ENCODE assay signal across 19 cellular contexts in genomic region chr3:136931587-136931986, GRCh38. TPM values are rescaled to one million over a fixed set of nuclear protein-coding genes. Genes with fewer than 3 reads are reported as not detected.
A peak's percentile ranks its signal among the peaks of the same experiment; 100 is the strongest.
DNase-seq lines count a peak whose midpoint lies in the region; ATAC-seq, FAIRE-seq and TF ChIP-seq lines count a peak whose summit lies in the region.
"Had no signal": no experiment of that assay in that cellular context is flagged by ENCODE, and none has a peak within 500 bp of the region (broad histone marks: within the 10 kb centered on the region; RNA-seq: fewer than 3 reads in every experiment).

No MANE protein-coding gene starts in this region.

- WGBS in GM12878 (ENCODE audit: insufficient coverage, insufficient replicate concordance, low lambda C conversion rate, missing lambda C conversion rate) = 95% methylated on average over 3 of the region's 3 CpGs
- WGBS in thyroid gland, 2 donors = 86 to 88% methylated on average over 3 of the region's 3 CpGs
- 98% methylated on average over 3 of the region's 3 CpGs for WGBS in HepG2 (ENCODE audit: low lambda C conversion rate)

- no peaks in the 10 kb centered on the region for H3K27me3 Mint-ChIP-seq in activated T-cell treated with anti-CD3 and anti-CD28 coated beads, Interleukin-2, amount 50 U/mL, for 72 hours (ENCODE audit: low read depth)

- H3K4me2 ChIP-seq in GM12878 (ENCODE audit: control insufficient read depth, insufficient read depth) (no peak overlapping the region), HepG2 (ENCODE audit: low read depth, low read length) (no peak overlapping the region)

- TF ChIP-seq CTCF in GM12878 (IDR thresholded peaks at IDR 0.05 in 2 of 3, conservative IDR thresholded peaks at IDR 0.05 in 1 of 3; ENCODE audit: control insufficient read depth in 2 of 3, extremely low read depth in 1 of 3, insufficient read depth in 1 of 3, low read depth in 3 of 3, low read length in 3 of 3) = no peak
- no peak for TF ChIP-seq CTCF in thyroid gland (IDR thresholded peaks at IDR 0.05)
- TF ChIP-seq CTCF in HepG2 (CRISPR knock-in tag; IDR thresholded peaks at IDR 0.05) = no peak

- peaks cover 55% of the 10 kb centered on the region for H3K4me1 Mint-ChIP-seq in activated T-cell treated with anti-CD3 and anti-CD28 coated beads, Interleukin-2, amount 50 U/mL, for 72 hours (ENCODE audit: low read depth)

- peak overlapping the region; percentile 52 for H3K27ac Mint-ChIP-seq in activated T-cell treated with anti-CD3 and anti-CD28 coated beads, Interleukin-2, amount 50 U/mL, for 72 hours

- in situ Hi-C loops in GM12878 (cut with MboI) (no loop called here), HepG2 (cut with HindIII; ENCODE audit: extremely low pct_ligation_motif_present, low pct_unique_long_range_greater_than_20kb) (no loop called here)

- H3K79me2 ChIP-seq in GM12878 (ENCODE audit: control insufficient read depth, insufficient read depth, low read length) (peaks cover 14% of the 10 kb centered on the region), HepG2 (ENCODE audit: insufficient read depth, low read length) (peaks cover 6% of the 10 kb centered on the region)

- TF ChIP-seq RAD21 in GM12878 (IDR thresholded peaks at IDR 0.05; ENCODE audit: insufficient read depth, low read depth, low read length) (no peak), HepG2 (CRISPR knock-in tag; IDR thresholded peaks at IDR 0.05) (no peak)

- RAD21 ChIA-PET in GM12878 (lab: Charles Lee; ENCODE audit: unreplicated experiment) = interaction anchor here (1.2 to 1.4 kb wide), 2 partner anchors 21 to 179 kb away, joined by 3 to 5 read pairs; partner anchors contain the start of gene STAG1

- SMC1A ChIA-PET in GM12878 (lab: Charles Lee; ENCODE audit: uncharacterized antibody, unreplicated experiment) = interaction anchor here (0.6 to 1.5 kb wide), 4 partner anchors 17 to 825 kb away, joined by 3 to 5 read pairs (median 3); no protein-coding TSS in a partner anchor

- peaks cover 5% of the 10 kb centered on the region; the same call in 2 of the 3 replicates for H3K9me3 ChIP-seq in GM12878 (replicated peaks; ENCODE audit: control insufficient read depth, insufficient read depth, low read length)
- no peaks in the 10 kb centered on the region for H3K9me3 ChIP-seq in thyroid gland
- H3K9me3 ChIP-seq in HepG2 (ENCODE audit: low read length) = 0 out of 2 replicates have a peak, but pooled peaks cover 1% of the 10 kb centered on the region
- H3K9me3 ChIP-seq: Peyer's patch had no signal

- TF ChIP-seq EP300 in GM12878 (IDR thresholded peaks at IDR 0.05; ENCODE audit: borderline replicate concordance in 1 of 2, control insufficient read depth in 1 of 2, low read depth in 2 of 2, low read length in 2 of 2) (no peak), HepG2 (IDR thresholded peaks at IDR 0.05; ENCODE audit: low read depth in 2 of 2, low read length in 2 of 2) (no peak), HepG2 (CRISPR knock-in tag; IDR thresholded peaks at IDR 0.05; ENCODE audit: borderline replicate concordance) (no peak)

- H3K9ac ChIP-seq in GM12878 (ENCODE audit: control insufficient read depth, insufficient read depth, low read length) (no peak overlapping the region), HepG2 (ENCODE audit: insufficient read depth, low read depth, low read length) (no peak overlapping the region)

- TF ChIP-seq POLR2A in GM12878 (IDR thresholded peaks at IDR 0.05; ENCODE audit: low read depth, low read length) (no peak), thyroid gland (IDR thresholded peaks at IDR 0.05) (no peak), HepG2 (IDR thresholded peaks at IDR 0.05; ENCODE audit: insufficient read depth in 1 of 2, low read depth in 2 of 2, low read length in 2 of 2) (no peak)

- no peaks in the 10 kb centered on the region for H3K27me3 ChIP-seq in GM12878 (replicated peaks in 1 of 2; ENCODE audit: control insufficient read depth in 2 of 2, insufficient read depth in 2 of 2, low read length in 1 of 2)
- no peaks in the 10 kb centered on the region for H3K27me3 ChIP-seq in thyroid gland
- H3K27me3 ChIP-seq in HepG2 (ENCODE audit: control insufficient read depth in 1 of 2, insufficient read depth in 2 of 2, low read length in 2 of 2) = no peaks in the 10 kb centered on the region
- H3K27me3 ChIP-seq: Peyer's patch had no signal

- FAIRE-seq in GM12878 (lab: Jason Lieb, UNC) = no peak
- no peak for FAIRE-seq in HepG2 (lab: Jason Lieb, UNC)
- FAIRE-seq: D721Med, H1 had no signal

- H3K4me3 Mint-ChIP-seq in activated T-cell treated with anti-CD3 and anti-CD28 coated beads, Interleukin-2, amount 50 U/mL, for 72 hours = peak overlapping the region in 1 of 2 donors; percentile 49

- CTCF ChIA-PET in GM12878 (lab: Yijun Ruan, JAX) = no interaction called here
- CTCF ChIA-PET in HepG2 (lab: Yijun Ruan, JAX; ENCODE audit: low intra/inter-chr PET ratio, low total read pairs) = no interaction called here

- H3K36me3 Mint-ChIP-seq in activated T-cell treated with anti-CD3 and anti-CD28 coated beads, Interleukin-2, amount 50 U/mL, for 72 hours (ENCODE audit: insufficient read depth in 2 of 2) = peaks cover 8 to 29% of the 10 kb centered on the region in 2 donors

- BruUV-seq in GM12878 (replicated peaks; lab: Mats Ljungman, UMichigan) (no TSS peak), HepG2 (replicated peaks; lab: Mats Ljungman, UMichigan) (no TSS peak)

- H3K4me3 ChIP-seq in GM12878 = no peak overlapping the region
- H3K4me3 ChIP-seq in thyroid gland (replicated peaks in 1 of 3) = no peak overlapping the region
- no peak overlapping the region for H3K4me3 ChIP-seq in HepG2 (replicated peaks in 1 of 3; ENCODE audit: insufficient read depth in 1 of 3, low read depth in 2 of 3, low read length in 3 of 3)

- H3K9me3 Mint-ChIP-seq in activated T-cell treated with anti-CD3 and anti-CD28 coated beads, Interleukin-2, amount 50 U/mL, for 72 hours = peaks cover 0 to 1% of the 10 kb centered on the region in 2 donors

- H3K4me1 ChIP-seq in GM12878 (ENCODE audit: control insufficient read depth, insufficient read depth, low read length) (peaks cover 9% of the 10 kb centered on the region; the same call in 1 of the 2 replicates), thyroid gland (peaks cover 17 to 20% of the 10 kb centered on the region in 2 donors), HepG2 (ENCODE audit: insufficient read depth, low read length) (no peaks in the 10 kb centered on the region)

- POLR2A ChIA-PET in GM12878 (lab: Charles Lee) = interaction anchor here (0.7 kb wide), 2 partner anchors 241 to 1694 kb away, joined by 3 to 8 read pairs; no protein-coding TSS in a partner anchor
- POLR2A ChIA-PET in HepG2 (lab: Yijun Ruan, JAX) = no interaction called here

- peaks cover 0 to 10% of the 10 kb centered on the region in 2 experiments; a peak in 1 of 4 replicates for H3K36me3 ChIP-seq in GM12878 (ENCODE audit: control insufficient read depth in 2 of 2, insufficient read depth in 2 of 2, low read length in 1 of 2)
- no peaks in the 10 kb centered on the region for H3K36me3 ChIP-seq in thyroid gland
- peaks cover 4 to 7% of the 10 kb centered on the region in 2 experiments; a peak in 3 of 5 replicates for H3K36me3 ChIP-seq in HepG2 (replicated peaks in 1 of 2; ENCODE audit: control insufficient read depth in 1 of 2, insufficient read depth in 2 of 2, low read length in 2 of 2)

- H2AFZ ChIP-seq in GM12878 (ENCODE audit: control insufficient read depth, low read depth, low read length) (no peak overlapping the region), HepG2 (ENCODE audit: low read length) (no peak overlapping the region)

- peak overlapping the region; percentile 59; the same call in 1 of the 2 replicates for H3K27ac ChIP-seq in GM12878 (ENCODE audit: control insufficient read depth, insufficient read depth)
- H3K27ac ChIP-seq in thyroid gland = peak overlapping the region in 2 of 3 donors; percentile 7 to 33
- no peak overlapping the region for H3K27ac ChIP-seq in HepG2 (ENCODE audit: extremely low read length, insufficient read depth, low read length)
- H3K27ac ChIP-seq: Peyer's patch had no signal

- no peak for DNase-seq in activated T-cell treated with anti-CD3 and anti-CD28 coated beads, Interleukin-2, amount 50 U/mL, for 72 hours
- no peak for DNase-seq in activated T-cell treated with anti-CD3 and anti-CD28 coated beads, Interleukin-2, amount 50 U/mL, for 1 hour
- DNase-seq in GM12878 (ENCODE audit: low read depth, low spot score) = no peak
- DNase-seq in left colon = peak in 1 of 2 donors; percentile 26
- no peak for DNase-seq in thyroid gland
- DNase-seq in HepG2 (ENCODE audit: low spot score) = no peak
- DNase-seq in NCI-H345 (lab: John Stamatoyannopoulos, UW) = no peak
- DNase-seq: ACHN; islet precursor cell; Karpas-422; NCI-H1694; NCI-H524 treated with DMSO at 0.1 percent for 48 hours; Peyer's patch; retina; stimulated activated CD4-positive, alpha-beta T cell treated with anti-CD3 and anti-CD28 coated beads, Interleukin-4, amount 100 ng/mL, for 24 hours; stimulated activated naive CD4-positive, alpha-beta T cell had no signal

- intact Hi-C loops in GM12878 (cut with micrococcal nuclease; ENCODE audit: unreplicated experiment) (no loop called here), left colon (cut with DNase I, micrococcal nuclease) (no loop called here), thyroid gland (cut with DNase I) (no loop called here), HepG2 (cut with micrococcal nuclease; ENCODE audit: unreplicated experiment) (no loop called here)

- peak in 1 of 2 donors; percentile 24 for ATAC-seq in activated T-cell treated with anti-CD3 and anti-CD28 coated beads, Interleukin-2, amount 50 U/mL, for 72 hours (replicated peaks in 1 of 2)
- ATAC-seq in GM12878 (no peak; the same call in 1 of the 3 replicates), left colon (peak; percentile 36), HepG2 (no peak), GM18519 (IDR thresholded peaks at IDR 0.05; ENCODE audit: low FRiP score, unreplicated experiment) (no peak)

- H4K20me1 ChIP-seq in GM12878 (ENCODE audit: control insufficient read depth, insufficient read depth) (no peaks in the 10 kb centered on the region), HepG2 (ENCODE audit: insufficient read depth, low read length) (no peaks in the 10 kb centered on the region)

RNA-seq across cellular contexts. Expression of gene IL20RB, which starts 26.2 kb away (rescaled TPM):
- 1 to 10 TPM; 1.7 to 2.0 TPM for total RNA-seq in activated T-cell treated with anti-CD3 and anti-CD28 coated beads, Interleukin-2, amount 50 U/mL, for 72 hours
- 1.5 and 2.0 TPM in 2 replicates for total RNA-seq in GM12878 (2013; cell fraction: nucleolus; rRNA removed)
- total RNA-seq in GM12878 (2014; rRNA removed) (1.1 and 1.3 TPM in 2 replicates), GM12878 (2014; rRNA removed; fragmentation: Illumina TruSeq; extraction: Trizol) (0.60 and 0.94 TPM in 2 replicates), GM12878 (2021) (0.58 and 0.97 TPM in 2 replicates), left colon (1 to 10 TPM in 1 of 2 donors, under 1 TPM in 1; 0.89 to 1.3 TPM), thyroid gland (1 to 10 TPM in 2 of 4 donors, under 1 TPM in 1, not detected in 1; 0.33 to 1.6 (median 1.6) TPM), HepG2 (2016; rRNA removed; fragmentation: Illumina TruSeq; extraction: Trizol) (0.22 and 0.34 TPM in 2 replicates)
- 0.17 TPM for polyA plus RNA-seq in GM12878 (2011; ENCODE audit: low read depth)
- polyA plus RNA-seq in GM12878 (2011; rRNA removed) (0.45 and 0.52 TPM in 2 replicates), GM12878 (2014; fragmentation: Illumina TruSeq; extraction: Trizol) (0.46 and 0.79 TPM in 2 replicates), GM12878 (2014; fragmentation: Nextera tagmentation; extraction: Ambion mirVana) (under 1 TPM; 0.39 to 0.57 TPM), GM12878 (2014; rRNA removed) (0.52 and 0.96 TPM in 2 replicates), GM12878 (2016; fragmentation: Nextera tagmentation; extraction: Ambion mirVana) (under 1 TPM; 0.21 to 0.31 TPM), HepG2 (2011; rRNA removed) (0.32 and 0.37 TPM in 2 replicates)
- 0.28 and 0.57 TPM in 2 replicates for polyA plus RNA-seq in GM12878 (2011; cell fraction: cytosol; rRNA removed)
- 1.3 and 1.4 TPM in 2 replicates for polyA plus RNA-seq in GM12878 (2011; cell fraction: nucleus; rRNA removed)
- 0.24 and 0.55 TPM in 2 replicates for polyA plus RNA-seq in GM12878 (2012)
- 0.72 and 1.5 TPM in 2 replicates for polyA minus RNA-seq in GM12878 (2011; rRNA and poly(A)+ RNA removed)
- polyA minus RNA-seq in GM12878 (2011; cell fraction: cytosol; rRNA and poly(A)+ RNA removed) = 1.3 and 2.0 TPM in 2 replicates
- 0.60 and 2.1 TPM in 2 replicates for polyA minus RNA-seq in GM12878 (2011; cell fraction: nucleus; rRNA and poly(A)+ RNA removed)
- 0.53 and 0.91 TPM in 2 replicates for total RNA-seq in HepG2 (2016; cell fraction: cytosol; rRNA removed; fragmentation: Illumina TruSeq; extraction: Trizol; ENCODE audit: low read depth)
- 0.42 and 0.48 TPM in 2 replicates for total RNA-seq in HepG2 (2016; cell fraction: insoluble cytoplasmic fraction; rRNA removed; fragmentation: Illumina TruSeq; extraction: Trizol)
- total RNA-seq in HepG2 (2016; cell fraction: membrane; rRNA removed; fragmentation: Illumina TruSeq; extraction: Trizol) = 0.37 and 0.45 TPM in 2 replicates
- 0.68 and 1.5 TPM in 2 replicates for total RNA-seq in HepG2 (2016; cell fraction: nucleus; rRNA removed; fragmentation: Illumina TruSeq; extraction: Trizol)
- 0.22 and 0.24 TPM in 2 replicates for polyA plus RNA-seq in HepG2 (2011; cell fraction: cytosol; rRNA removed)
- 0.63 and 0.69 TPM in 2 replicates for polyA plus RNA-seq in HepG2 (2011; cell fraction: nucleus; rRNA removed)
- 0.17 and 0.27 TPM in 2 replicates for polyA plus RNA-seq in HepG2 (2012)
- polyA plus RNA-seq in HepG2 (2016; cell fraction: cytosol; fragmentation: Illumina TruSeq; extraction: Trizol; ENCODE audit: low read depth) = 0.06 TPM in 1 of 2 replicates, not detected in the other
- polyA plus RNA-seq in HepG2 (2016; cell fraction: insoluble cytoplasmic fraction; fragmentation: Illumina TruSeq; extraction: Trizol; ENCODE audit: low read depth) = 0.34 and 0.61 TPM in 2 replicates
- polyA plus RNA-seq in HepG2 (2016; cell fraction: membrane; fragmentation: Illumina TruSeq; extraction: Trizol; ENCODE audit: low read depth) = 0.15 and 0.18 TPM in 2 replicates
- 1.2 and 1.8 TPM in 2 replicates for polyA plus RNA-seq in HepG2 (2016; cell fraction: nucleus; fragmentation: Illumina TruSeq; extraction: Trizol; ENCODE audit: insufficient read depth, low read depth)
- polyA minus RNA-seq in HepG2 (2011; rRNA and poly(A)+ RNA removed; ENCODE audit: low replicate concordance) = 2.0 and 67.6 TPM in 2 replicates
- 0.40 and 0.62 TPM in 2 replicates for polyA minus RNA-seq in HepG2 (2011; cell fraction: cytosol; rRNA and poly(A)+ RNA removed)
- 3.1 and 4.8 TPM in 2 replicates for polyA minus RNA-seq in HepG2 (2011; cell fraction: nucleus; rRNA and poly(A)+ RNA removed)
